Comparison of ENCODE assay signal across 25 cellular contexts in the genomic region with DNA sequence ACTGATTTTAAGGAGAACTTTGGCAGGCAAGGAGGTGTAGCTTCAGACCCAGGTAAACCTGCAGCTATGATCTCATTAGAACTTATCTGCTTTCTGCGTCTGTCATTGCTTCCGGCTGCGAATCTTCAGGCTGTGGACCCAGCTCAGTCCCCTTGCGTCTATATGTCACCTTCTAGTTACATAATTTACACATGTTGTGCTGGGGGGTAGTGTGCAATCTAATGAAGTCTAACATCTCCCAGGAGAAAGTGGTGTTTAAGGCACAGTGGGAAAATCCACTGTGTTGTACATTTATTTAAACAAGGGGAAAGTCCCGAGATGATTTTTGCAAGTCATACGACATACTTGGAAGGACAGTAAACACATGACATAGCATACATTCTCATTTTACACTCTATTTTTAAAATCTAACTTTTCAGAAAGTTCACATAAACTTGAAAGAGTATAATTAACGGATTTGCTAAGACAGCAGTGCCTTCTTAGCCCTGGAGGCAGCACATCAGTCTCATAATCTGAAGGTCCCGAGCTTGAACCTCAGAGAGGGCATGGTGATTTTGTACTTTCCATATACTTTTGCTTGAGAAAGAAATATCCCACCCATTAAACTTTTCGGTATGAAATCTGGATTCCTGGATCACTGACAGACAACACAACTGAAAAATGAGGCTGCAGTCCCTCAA. TPM values are rescaled to one million over a fixed set of nuclear protein-coding genes. Genes with fewer than 3 reads are reported as not detected.
"Had no signal": no experiment of that assay in that cellular context is flagged by ENCODE, and none has a peak within 500 bp of the region (broad histone marks: within the 10 kb centered on the region; RNA-seq: fewer than 3 reads in every experiment).

No MANE protein-coding gene starts in this region.

- DNase-seq: activated CD4-positive, alpha-beta T cell treated with anti-CD3 and anti-CD28 coated beads for 4 hours; activated CD8-positive, alpha-beta memory T cell treated with anti-CD3 and anti-CD28 coated beads, Interleukin-2, amount 50 U/mL, for 4 hours; activated CD8-positive, alpha-beta T cell treated with anti-CD3 and anti-CD28 coated beads for 36 hours; activated gamma-delta T cell treated with Interleukin-2 at 50 U/mL for 16 hours; activated naive CD4-positive, alpha-beta T cell treated with anti-CD3 and anti-CD28 coated beads, Interleukin-2, amount 10 ng/mL, durations not matched to agents 7 days and 5 days; activated naive CD8-positive, alpha-beta T cell treated with anti-CD3 and anti-CD28 coated beads for 36 hours; activated T-cell treated with anti-CD3 and anti-CD28 coated beads, Interleukin-2, amount 50 U/mL, for 72 hours; brain microvascular endothelial cell; NCI-H1092; NCI-H1417; NCI-H2029 treated with DMSO at 0.1 percent for 48 hours; NCI-H510A treated with DMSO at 0.1 percent for 48 hours; NCI-H774; NK-92 treated with Interleukin-12 subunit alpha and Interleukin-12 subunit beta, amount 100 ng/mL, for 24 hours; Peyer's patch; SHP77; SW 1271 had no signal

- H3K27ac Mint-ChIP-seq: activated CD8-positive, alpha-beta T cell treated with anti-CD3 and anti-CD28 coated beads for 36 hours; activated naive CD4-positive, alpha-beta T cell treated with anti-CD3 and anti-CD28 coated beads, Interleukin-2, amount 10 ng/mL, durations not matched to agents 7 days and 5 days; activated naive CD8-positive, alpha-beta T cell treated with anti-CD3 and anti-CD28 coated beads for 36 hours; activated T-cell treated with anti-CD3 and anti-CD28 coated beads, Interleukin-2, amount 50 U/mL, for 72 hours; activated T-helper 2 cell treated with anti-CD3 and anti-CD28 coated beads, Interferon-gamma antibody, Interleukin-2, Interleukin-4, amounts not matched to agents 10 μg/mL and 5 μg/mL and 100 μg/mL, durations not matched to agents 14 hours and 24 hours and 36 hours had no signal

- ATAC-seq: activated CD4-positive, CD25-positive, alpha-beta regulatory T cell treated with anti-CD3 and anti-CD28 coated beads, Interleukin-2, amount 50 U/mL, for 24 hours; activated CD8-positive, alpha-beta T cell treated with anti-CD3 and anti-CD28 coated beads for 36 hours; activated T-cell treated with anti-CD3 and anti-CD28 coated beads, Interleukin-2, amount 50 U/mL, for 72 hours; SK-N-SH treated with all-trans-retinoic acid at 6 μM for 48 hours had no signal

- H3K4me3 Mint-ChIP-seq: activated CD8-positive, alpha-beta T cell treated with anti-CD3 and anti-CD28 coated beads for 36 hours; activated naive CD4-positive, alpha-beta T cell treated with anti-CD3 and anti-CD28 coated beads, Interleukin-2, amount 10 ng/mL, durations not matched to agents 7 days and 5 days had no signal

- H3K9me3 ChIP-seq: Peyer's patch, SJSA1 had no signal

- H3K36me3 ChIP-seq: brain microvascular endothelial cell, cardiac muscle cell, Peyer's patch, SJSA1 had no signal

- H3K4me3 ChIP-seq: cardiac muscle cell, Peyer's patch, SJSA1 had no signal

- H3K27ac ChIP-seq: brain microvascular endothelial cell, cardiac muscle cell, Peyer's patch, RWPE1, SJSA1 had no signal

- H3K36me3 Mint-ChIP-seq: activated naive CD4-positive, alpha-beta T cell treated with anti-CD3 and anti-CD28 coated beads, Interleukin-2, amount 10 ng/mL, durations not matched to agents 7 days and 5 days; activated naive CD8-positive, alpha-beta T cell treated with anti-CD3 and anti-CD28 coated beads for 36 hours had no signal

- H3K4me1 ChIP-seq: Peyer's patch, SJSA1 had no signal

RNA-seq across cellular contexts. Expression of gene GPX6, which starts 35.2 kb away (rescaled TPM):
- total RNA-seq: activated CD8-positive, alpha-beta T cell treated with anti-CD3 and anti-CD28 coated beads for 36 hours; activated naive CD8-positive, alpha-beta T cell treated with anti-CD3 and anti-CD28 coated beads for 36 hours; activated T-cell treated with anti-CD3 and anti-CD28 coated beads, Interleukin-2, amount 50 U/mL, for 72 hours; activated T-helper 2 cell treated with anti-CD3 and anti-CD28 coated beads, Interferon-gamma antibody, Interleukin-2, Interleukin-4, amounts not matched to agents 10 μg/mL and 5 μg/mL and 100 μg/mL, durations not matched to agents 14 hours and 24 hours and 36 hours; cardiac muscle cell; MCF 10A; Peyer's patch; SJSA1; T-helper 1 cell treated with Interleukin-12 subunit alpha and Interleukin-12 subunit beta and Interleukin-4 antibody, amounts not matched to agents 30 ng/mL and 1 ng/mL, for 36 hours had no signal

RNA-seq across cellular contexts. Expression of gene GPX5, which starts 45.3 kb away (rescaled TPM):
- total RNA-seq: activated CD8-positive, alpha-beta T cell treated with anti-CD3 and anti-CD28 coated beads for 36 hours; activated naive CD8-positive, alpha-beta T cell treated with anti-CD3 and anti-CD28 coated beads for 36 hours; activated T-cell treated with anti-CD3 and anti-CD28 coated beads, Interleukin-2, amount 50 U/mL, for 72 hours; activated T-helper 2 cell treated with anti-CD3 and anti-CD28 coated beads, Interferon-gamma antibody, Interleukin-2, Interleukin-4, amounts not matched to agents 10 μg/mL and 5 μg/mL and 100 μg/mL, durations not matched to agents 14 hours and 24 hours and 36 hours; MCF 10A; Peyer's patch; SJSA1; T-helper 1 cell treated with Interleukin-12 subunit alpha and Interleukin-12 subunit beta and Interleukin-4 antibody, amounts not matched to agents 30 ng/mL and 1 ng/mL, for 36 hours had no signal
